In genomic region chr19:14551134-14552007, GRCh38 we compare ENCODE assay signal across 7 cellular contexts. TPM values are rescaled to one million over a fixed set of nuclear protein-coding genes. Genes with fewer than 3 reads are reported as not detected.
DNase-seq lines count a peak whose midpoint lies in the region; TF ChIP-seq lines count a peak whose summit lies in the region.
"Not testable (repeated sequence)": the region's sequence is repeated elsewhere in the genome, so short reads cannot be mapped to it uniquely, and the experiment has no call there.
"Had no signal": no experiment of that assay in that cellular context is flagged by ENCODE, and none has a peak within 500 bp of the region (broad histone marks: within the 10 kb centered on the region; RNA-seq: fewer than 3 reads in every experiment).

No MANE protein-coding gene starts in this region.

- H3K4me2 ChIP-seq in DOHH2 (ENCODE audit: low read length): peak overlapping the region; percentile 27; the same call in 1 of the 2 replicates

- H3K9me3 Mint-ChIP-seq in chondrocyte (ENCODE audit: low read depth); mesothelial cell of epicardium: not testable (repeated sequence)

- peak; percentile 42 for DNase-seq in NCI-H1694 treated with DMSO at 0.1 percent for 48 hours (lab: John Stamatoyannopoulos, UW)
- peak; percentile 83 for DNase-seq in activated CD4-positive, alpha-beta T cell treated with anti-CD3 and anti-CD28 coated beads for 48 hours
- DNase-seq in chondrocyte (ENCODE audit: low spot score): not testable (repeated sequence)
- DNase-seq in mesothelial cell of epicardium (ENCODE audit: low spot score in 2 of 2, unreplicated experiment in 2 of 2): peak in 1 of 2 experiments; percentile 62
- DNase-seq in stimulated activated CD8-positive, alpha-beta memory T cell treated with anti-CD3 and anti-CD28 coated beads, Interleukin-2, amount 100 ng/mL, for 1 hour (ENCODE audit: low read depth in 2 of 2): peak; percentile 61 to 69

- not testable (repeated sequence) for H3K9me3 ChIP-seq in DOHH2 (ENCODE audit: control insufficient read depth, insufficient read depth, low read length)

- not testable (repeated sequence) for H3K27ac Mint-ChIP-seq in chondrocyte (ENCODE audit: unreplicated experiment)
- H3K27ac Mint-ChIP-seq in mesothelial cell of epicardium: peak overlapping the region; percentile 64

- not testable (repeated sequence) for H3K27me3 Mint-ChIP-seq in chondrocyte (ENCODE audit: low read depth); mesothelial cell of epicardium (ENCODE audit: low read depth)

- not testable (repeated sequence) for H3K27me3 ChIP-seq in DOHH2 (ENCODE audit: control insufficient read depth, low read length)

- not testable (repeated sequence) for H3K9me2 ChIP-seq in DOHH2 (replicated peaks; ENCODE audit: control insufficient read depth, low read length)

- H3K4me3 ChIP-seq in DOHH2 (ENCODE audit: low read length): not testable (repeated sequence)

- H3K36me3 ChIP-seq in DOHH2 (ENCODE audit: control insufficient read depth, low read length): peaks cover 13% of the 10 kb centered on the region; the same call in 1 of the 2 replicates

- not testable (repeated sequence) for H3K4me3 Mint-ChIP-seq in chondrocyte (ENCODE audit: unreplicated experiment); mesothelial cell of epicardium

- H3K79me2 ChIP-seq in DOHH2 (ENCODE audit: control insufficient read depth, low read length): peaks cover 59% of the 10 kb centered on the region

- H3K4me1 ChIP-seq in DOHH2 (ENCODE audit: control insufficient read depth, low read length): peaks cover 26% of the 10 kb centered on the region

- peak; percentile 62 for TF ChIP-seq CTCF in DOHH2 (IDR thresholded peaks at IDR 0.05; ENCODE audit: low read depth, low read length, poor library complexity, severe bottlenecking)
- TF ChIP-seq CTCF in chondrocyte (IDR thresholded peaks at IDR 0.05): peak; percentile 57
- not testable (repeated sequence) for TF ChIP-seq CTCF in mesothelial cell of epicardium (IDR thresholded peaks at IDR 0.05; ENCODE audit: unreplicated experiment)

- peaks cover 25% of the 10 kb centered on the region for H3K4me1 Mint-ChIP-seq in chondrocyte (ENCODE audit: low read depth)
- peaks cover 33% of the 10 kb centered on the region for H3K4me1 Mint-ChIP-seq in mesothelial cell of epicardium

- H3K36me3 Mint-ChIP-seq in chondrocyte (ENCODE audit: low read depth); mesothelial cell of epicardium: not testable (repeated sequence)

- H3K27ac ChIP-seq in DOHH2 (ENCODE audit: low read depth, low read length): peak overlapping the region; percentile 14; the same call in 1 of the 2 replicates

- not testable (repeated sequence) for H3F3A ChIP-seq in DOHH2 (ENCODE audit: control insufficient read depth, insufficient read depth)

- H4K20me1 ChIP-seq in DOHH2 (ENCODE audit: control insufficient read depth, insufficient read depth, low read depth, low read length): peaks cover 11% of the 10 kb centered on the region; the same call in 1 of the 2 replicates

RNA-seq across cellular contexts. Expression of gene NDUFB7, which starts 20.5 kb away (rescaled TPM):
- 126 to 154 TPM (median 128 TPM) in 3 replicates for total RNA-seq in chondrocyte
- total RNA-seq in mesothelial cell of epicardium: 117 to 122 TPM (median 119 TPM) in 3 replicates

RNA-seq across cellular contexts. Expression of gene TECR, which starts 22.0 kb away (rescaled TPM):
- 69.4 to 98.0 TPM (median 70.7 TPM) in 3 replicates for total RNA-seq in chondrocyte
- 111 to 116 TPM (median 115 TPM) in 3 replicates for total RNA-seq in mesothelial cell of epicardium

RNA-seq across cellular contexts. Expression of gene CLEC17A, which starts 31.5 kb away (rescaled TPM):
- total RNA-seq in chondrocyte (not detected in 3 replicates), mesothelial cell of epicardium (not detected in 3 replicates)
- total RNA-seq: frontal cortex had no signal

RNA-seq across cellular contexts. Expression of gene DNAJB1, which starts 33.2 kb away (rescaled TPM):
- total RNA-seq in chondrocyte: 63.1 to 85.1 TPM (median 77.2 TPM) in 3 replicates
- total RNA-seq in mesothelial cell of epicardium: 106 to 113 TPM (median 110 TPM) in 3 replicates

RNA-seq across cellular contexts. Expression of gene GIPC1, which starts 55.4 kb away (rescaled TPM):
- total RNA-seq in chondrocyte (83.7 to 107 TPM (median 99.6 TPM) in 3 replicates), mesothelial cell of epicardium (108 to 111 TPM (median 111 TPM) in 3 replicates)
